Comparison of ENCODE assay signal across 17 cellular contexts in the genomic region with DNA sequence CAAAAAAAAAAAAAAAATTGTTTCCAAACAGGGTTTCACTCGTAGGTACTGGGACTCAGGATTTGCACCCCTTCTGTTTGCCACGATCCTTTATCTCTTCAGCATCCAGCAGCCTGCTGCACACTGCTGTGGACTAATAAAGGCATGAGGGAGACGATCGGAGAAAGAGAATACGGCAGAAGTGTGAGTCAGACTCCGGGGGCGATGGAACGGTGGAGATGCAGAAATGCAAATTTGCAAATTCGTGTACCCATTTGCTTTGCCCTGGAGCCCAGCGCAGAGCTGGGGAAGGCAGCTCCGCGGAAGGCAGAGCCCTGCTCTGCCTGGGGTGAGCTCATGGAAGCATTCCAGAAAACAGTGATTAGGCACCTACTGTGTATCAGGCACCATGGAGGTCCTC.
A peak's percentile ranks its signal among the peaks of the same experiment; 100 is the strongest.
DNase-seq lines count a peak whose midpoint lies in the region; ATAC-seq lines count a peak whose summit lies in the region.
"Had no signal": no experiment of that assay in that cellular context is flagged by ENCODE, and none has a peak within 500 bp of the region (broad histone marks: within the 10 kb centered on the region; RNA-seq: fewer than 3 reads in every experiment).

No MANE protein-coding gene starts in this region.

- 90% methylated on average over 12 of the region's 12 CpGs for WGBS in right cardiac atrium

- no peaks in the 10 kb centered on the region for H3K4me1 Mint-ChIP-seq in activated T-cell treated with anti-CD3 and anti-CD28 coated beads, Interleukin-2, amount 50 U/mL, for 24 hours (ENCODE audit: low read depth)
- H3K4me1 Mint-ChIP-seq: B cell had no signal

- no peaks in the 10 kb centered on the region for H3K27me3 ChIP-seq in right cardiac atrium (ENCODE audit: control insufficient read depth, insufficient read depth)

- H3K27ac ChIP-seq in right cardiac atrium (ENCODE audit: low read length): no peak overlapping the region
- H3K27ac ChIP-seq: GM23248 had no signal

- no peaks in the 10 kb centered on the region for H3K4me1 ChIP-seq in right cardiac atrium (ENCODE audit: control insufficient read depth, insufficient read depth, low read length)

- peaks cover 3% of the 10 kb centered on the region for H3K9me3 ChIP-seq in right cardiac atrium (ENCODE audit: control insufficient read depth, low read length)

- no peak overlapping the region for H3K4me3 ChIP-seq in right cardiac atrium (ENCODE audit: low read length)
- H3K4me3 ChIP-seq: GM23248 had no signal

- peaks cover 20% of the 10 kb centered on the region for H3K27me3 Mint-ChIP-seq in activated T-cell treated with anti-CD3 and anti-CD28 coated beads, Interleukin-2, amount 50 U/mL, for 24 hours

- intact Hi-C loops in head of caudate nucleus (cut with DNase I): no loop called here
- intact Hi-C loops in right cardiac atrium (cut with DNase I): no loop called here

- no peak overlapping the region for H3K27ac Mint-ChIP-seq in activated T-cell treated with anti-CD3 and anti-CD28 coated beads, Interleukin-2, amount 50 U/mL, for 24 hours
- H3K27ac Mint-ChIP-seq: B cell; CD4-positive, alpha-beta T cell had no signal

- DNase-seq in Ammon's horn (ENCODE audit: low spot score) (peak; percentile 20), RPMI7951 (ENCODE audit: low read depth) (peak; percentile 49), head of caudate nucleus (peak; percentile 20 to 88 (median 64)), occipital lobe (lab: John Stamatoyannopoulos, UW) (peak; percentile 21), right cardiac atrium (no peak)
- no peak for DNase-seq in activated T-cell treated with anti-CD3 and anti-CD28 coated beads, Interleukin-2, amount 50 U/mL, for 24 hours
- DNase-seq: ACHN; C1 segment of cervical spinal cord; Calu3; CD4-positive, alpha-beta T cell; DMS 273 treated with DMSO at 0.1 percent for 48 hours; GM23248; H7 had no signal

- H3K4me3 Mint-ChIP-seq in activated T-cell treated with anti-CD3 and anti-CD28 coated beads, Interleukin-2, amount 50 U/mL, for 24 hours: no peak overlapping the region
- H3K4me3 Mint-ChIP-seq: B cell; CD4-positive, alpha-beta T cell had no signal

- H3K36me3 Mint-ChIP-seq in activated T-cell treated with anti-CD3 and anti-CD28 coated beads, Interleukin-2, amount 50 U/mL, for 24 hours (ENCODE audit: low read depth): no peaks in the 10 kb centered on the region

- no peaks in the 10 kb centered on the region for H3K9me3 Mint-ChIP-seq in activated T-cell treated with anti-CD3 and anti-CD28 coated beads, Interleukin-2, amount 50 U/mL, for 24 hours
- H3K9me3 Mint-ChIP-seq: CD4-positive, alpha-beta T cell had no signal

- ATAC-seq in right cardiac atrium (no peak), GM21717 (IDR thresholded peaks at IDR 0.05; ENCODE audit: unreplicated experiment) (no peak), HG03565 (IDR thresholded peaks at IDR 0.05; ENCODE audit: unreplicated experiment) (no peak)
- ATAC-seq: HepG2 had no signal

Comparison
In these comparisons a context has a peak if more than half of its experiments do, and no peak if none do; other contexts are left out.
1. DNase-seq: peak in Ammon's horn (single experiment), RPMI7951 (single experiment), head of caudate nucleus (42 of 42) and occipital lobe (single experiment); none in right cardiac atrium (0 of 3) and activated T-cell treated with anti-CD3 and anti-CD28 coated beads, Interleukin-2, amount 50 U/mL, for 24 hours (single experiment).